In genomic region chr16:31181102-31181830, GRCh38 we compare ENCODE assay signal across 8 cellular contexts. TPM values are rescaled to one million over a fixed set of nuclear protein-coding genes. Genes with fewer than 3 reads are reported as not detected.
DNase-seq lines count a peak whose midpoint lies in the region; ATAC-seq and TF ChIP-seq lines count a peak whose summit lies in the region.

No MANE protein-coding gene starts in this region.

- ATAC-seq in memory B cell (ENCODE audit: low read depth) (no peak), GM19351 (IDR thresholded peaks at IDR 0.05; ENCODE audit: unreplicated experiment) (no peak)

- H3K36me3 Mint-ChIP-seq in dendritic cell treated with granulocyte-macrophage colony-stimulating factor and Interleukin-4, amounts not matched to agents 40 ng/mL and 50 ng/mL, for 4 days (ENCODE audit: low read depth), result peaks cover 72% of the 10 kb centered on the region
- H3K36me3 Mint-ChIP-seq in memory B cell, result peaks cover 31% of the 10 kb centered on the region

- H3K9me3 Mint-ChIP-seq in dendritic cell treated with granulocyte-macrophage colony-stimulating factor and Interleukin-4, amounts not matched to agents 40 ng/mL and 50 ng/mL, for 4 days, result no peaks in the 10 kb centered on the region
- H3K9me3 Mint-ChIP-seq in memory B cell, result no peaks in the 10 kb centered on the region

- no peak for TF ChIP-seq EP300 in tibial nerve (IDR thresholded peaks at IDR 0.05)

- peak overlapping the region; percentile 100 for H3K27ac Mint-ChIP-seq in dendritic cell treated with granulocyte-macrophage colony-stimulating factor and Interleukin-4, amounts not matched to agents 40 ng/mL and 50 ng/mL, for 4 days
- peak overlapping the region; percentile 99 for H3K27ac Mint-ChIP-seq in memory B cell

- peak; percentile 13 for DNase-seq in NCI-H2171 treated with DMSO at 0.1 percent for 48 hours (lab: John Stamatoyannopoulos, UW)
- no peak for DNase-seq in NCI-H2171 (lab: John Stamatoyannopoulos, UW)
- no peak for DNase-seq in SK-N-MC (ENCODE audit: low read depth, low spot score)
- DNase-seq in memory B cell (ENCODE audit: low spot score in 2 of 2), result peak in 1 of 2 donors; percentile 30
- DNase-seq in tibial nerve (ENCODE audit: low spot score in 2 of 2), result peak in 1 of 2 donors; percentile 28
- DNase-seq in stimulated activated naive CD4-positive, alpha-beta T cell treated with Interleukin-2 at 50 U/mL for 16 hours (lab: John Stamatoyannopoulos, UW), result no peak

- H3K27ac ChIP-seq in SK-N-MC, result peak overlapping the region; percentile 97; the same call in 1 of the 2 replicates
- H3K27ac ChIP-seq in tibial nerve, result peak overlapping the region; percentile 90 to 98 (median 96)

- H3K9ac ChIP-seq in SK-N-MC (ENCODE audit: insufficient read length), result peak overlapping the region; percentile 99

- TF ChIP-seq POLR2A in tibial nerve (IDR thresholded peaks at IDR 0.05), result no peak

- peaks cover 0 to 61% (median 26%) of the 10 kb centered on the region in 4 donors for H3K4me1 ChIP-seq in tibial nerve

- H3K36me3 ChIP-seq in SK-N-MC (ENCODE audit: insufficient read depth, low read length), result peaks cover 56% of the 10 kb centered on the region
- H3K36me3 ChIP-seq in tibial nerve, result peaks cover 2 to 39% (median 19%) of the 10 kb centered on the region in 3 donors

- H3K4me3 Mint-ChIP-seq in dendritic cell treated with granulocyte-macrophage colony-stimulating factor and Interleukin-4, amounts not matched to agents 40 ng/mL and 50 ng/mL, for 4 days, result peak overlapping the region; percentile 98
- peak overlapping the region; percentile 95 for H3K4me3 Mint-ChIP-seq in memory B cell

- no peak for TF ChIP-seq CTCF in tibial nerve (IDR thresholded peaks at IDR 0.05)

- H3K4me3 ChIP-seq in SK-N-MC, result peak overlapping the region; percentile 90
- H3K4me3 ChIP-seq in tibial nerve, result peak overlapping the region; percentile 78 to 97 (median 84)

- peaks cover 8% of the 10 kb centered on the region for H3K27me3 Mint-ChIP-seq in dendritic cell treated with granulocyte-macrophage colony-stimulating factor and Interleukin-4, amounts not matched to agents 40 ng/mL and 50 ng/mL, for 4 days
- H3K27me3 Mint-ChIP-seq in memory B cell, result no peaks in the 10 kb centered on the region

- H3K27me3 ChIP-seq in tibial nerve, result no peaks in the 10 kb centered on the region

- no peaks in the 10 kb centered on the region for H3K9me3 ChIP-seq in SK-N-MC (ENCODE audit: low read depth, low read length)
- no peaks in the 10 kb centered on the region for H3K9me3 ChIP-seq in tibial nerve

- H3K4me1 Mint-ChIP-seq in dendritic cell treated with granulocyte-macrophage colony-stimulating factor and Interleukin-4, amounts not matched to agents 40 ng/mL and 50 ng/mL, for 4 days (ENCODE audit: low read depth), result peaks cover 73% of the 10 kb centered on the region
- peaks cover 44% of the 10 kb centered on the region for H3K4me1 Mint-ChIP-seq in memory B cell

- intact Hi-C loops in dendritic cell treated with granulocyte-macrophage colony-stimulating factor and Interleukin-4, amounts not matched to agents 40 ng/mL and 50 ng/mL, for 4 days (cut with micrococcal nuclease), result loop anchor here (10.0 kb wide), 1 partner anchor 174 kb away; the partner anchor contains the start of gene ITGAX

- WGBS in tibial nerve, 2 donors, result 3 to 5% methylated on average over 31 of the region's 31 CpGs

RNA-seq across cellular contexts. Expression of gene FUS, which starts 1.3 kb away (rescaled TPM):
- total RNA-seq in tibial nerve, result 100 to 1,000 TPM in 3 of 4 donors, 10 to 100 TPM in 1; 91.8 to 125 (median 109) TPM

RNA-seq across cellular contexts. Expression of gene PYCARD, which starts 21.3 kb away (rescaled TPM):
- total RNA-seq in tibial nerve, result 10 to 100 TPM; 27.8 to 64.5 (median 46.7) TPM

RNA-seq across cellular contexts. Expression of gene PRSS36, which starts 31.4 kb away (rescaled TPM):
- 10 to 100 TPM in 2 of 4 donors, 1 to 10 TPM in 2; 6.5 to 21.3 (median 10.8) TPM for total RNA-seq in tibial nerve

RNA-seq across cellular contexts. Expression of gene TRIM72, which starts 32.7 kb away (rescaled TPM):
- under 1 TPM in 3 of 4 donors, not detected in 1; under 0.01 to 0.60 (median 0.21) TPM for total RNA-seq in tibial nerve

RNA-seq across cellular contexts. Expression of gene PYDC1, which starts 35.7 kb away (rescaled TPM):
- total RNA-seq in tibial nerve, result 1 to 10 TPM in 1 of 4 donors, not detected in 3; 5.5 TPM
